In genomic region chr12:67630373-67631088, GRCh38 we compare ENCODE assay signal across 9 cellular contexts. TPM values are rescaled to one million over a fixed set of nuclear protein-coding genes. Genes with fewer than 3 reads are reported as not detected.
DNase-seq lines count a peak whose midpoint lies in the region; ATAC-seq and TF ChIP-seq lines count a peak whose summit lies in the region.
"Had no signal": no experiment of that assay in that cellular context is flagged by ENCODE, and none has a peak within 500 bp of the region (broad histone marks: within the 10 kb centered on the region; RNA-seq: fewer than 3 reads in every experiment).

No MANE protein-coding gene starts in this region.

- DNase-seq in GM12864 (ENCODE audit: low read depth) (peak; percentile 58), LHCN-M2 (ENCODE audit: low read depth) (peak; percentile 14), endothelial cell (ENCODE audit: low spot score) (peak; percentile 42), SK-N-DZ (ENCODE audit: low spot score) (no peak), SHP77 (lab: John Stamatoyannopoulos, UW) (no peak)
- peak; percentile 94 for DNase-seq in activated CD4-positive, alpha-beta T cell treated with anti-CD3 and anti-CD28 coated beads, Interleukin-2, amount 10 ng/mL, durations not matched to agents 7 days and 5 days
- peak; percentile 52 to 64 (median 54) for DNase-seq in stimulated activated CD4-positive, alpha-beta T cell treated with anti-CD3 and anti-CD28 coated beads, Interleukin-12 subunit alpha, Interleukin-12 subunit beta, amount 100 ng/mL, for 48 hours (ENCODE audit: low read depth in 2 of 3, low spot score in 1 of 3)
- DNase-seq: IMR-90 had no signal

- no peak overlapping the region for H3K4me3 ChIP-seq in GM12864 (ENCODE audit: low read depth, low read length)

- POLR2A ChIA-PET in activated CD4-positive, alpha-beta T cell treated with anti-CD3 and anti-CD28 coated beads, Interleukin-2, amount 10 ng/mL, durations not matched to agents 7 days and 5 days (lab: Charles Lee): interaction anchor here (0.9 kb wide), 1 partner anchor 36 kb away, joined by 3 read pairs; no protein-coding TSS in a partner anchor

- CTCF ChIA-PET in activated CD4-positive, alpha-beta T cell treated with anti-CD3 and anti-CD28 coated beads, Interleukin-2, amount 10 ng/mL, durations not matched to agents 7 days and 5 days (lab: Charles Lee): interaction anchor here (0.6 to 1.5 kb wide), 12 partner anchors 9 to 153 kb away, joined by 3 to 8 read pairs (median 4); partner anchors contain the start of gene DYRK2

- peaks cover 30% of the 10 kb centered on the region for H3K9me3 Mint-ChIP-seq in activated CD4-positive, alpha-beta T cell treated with anti-CD3 and anti-CD28 coated beads, Interleukin-2, amount 10 ng/mL, durations not matched to agents 7 days and 5 days
- H3K9me3 Mint-ChIP-seq in endothelial cell (ENCODE audit: unreplicated experiment): no peaks in the 10 kb centered on the region

- peak overlapping the region; percentile 94 for H3K27ac Mint-ChIP-seq in activated CD4-positive, alpha-beta T cell treated with anti-CD3 and anti-CD28 coated beads, Interleukin-2, amount 10 ng/mL, durations not matched to agents 7 days and 5 days
- peak overlapping the region; percentile 65 for H3K27ac Mint-ChIP-seq in endothelial cell (ENCODE audit: unreplicated experiment)

- ATAC-seq in GM21786 (IDR thresholded peaks at IDR 0.05; ENCODE audit: unreplicated experiment): peak; percentile 98

- H3K36me3 Mint-ChIP-seq in activated CD4-positive, alpha-beta T cell treated with anti-CD3 and anti-CD28 coated beads, Interleukin-2, amount 10 ng/mL, durations not matched to agents 7 days and 5 days (ENCODE audit: low read depth): peaks cover 39% of the 10 kb centered on the region
- no peaks in the 10 kb centered on the region for H3K36me3 Mint-ChIP-seq in endothelial cell (ENCODE audit: low read depth, unreplicated experiment)

- TF ChIP-seq CTCF in GM12864 (IDR thresholded peaks at IDR 0.05; ENCODE audit: low read depth, low read length, missing control alignments): no peak
- no peak for TF ChIP-seq CTCF in endothelial cell (IDR thresholded peaks at IDR 0.05; ENCODE audit: unreplicated experiment)

- peak overlapping the region; percentile 57 for H3K4me3 Mint-ChIP-seq in activated CD4-positive, alpha-beta T cell treated with anti-CD3 and anti-CD28 coated beads, Interleukin-2, amount 10 ng/mL, durations not matched to agents 7 days and 5 days
- no peak overlapping the region for H3K4me3 Mint-ChIP-seq in endothelial cell (ENCODE audit: unreplicated experiment)

- H3K27me3 Mint-ChIP-seq in activated CD4-positive, alpha-beta T cell treated with anti-CD3 and anti-CD28 coated beads, Interleukin-2, amount 10 ng/mL, durations not matched to agents 7 days and 5 days: peaks cover 8% of the 10 kb centered on the region
- peaks cover 2% of the 10 kb centered on the region for H3K27me3 Mint-ChIP-seq in endothelial cell (ENCODE audit: unreplicated experiment)

- peaks cover 65% of the 10 kb centered on the region for H3K4me1 Mint-ChIP-seq in activated CD4-positive, alpha-beta T cell treated with anti-CD3 and anti-CD28 coated beads, Interleukin-2, amount 10 ng/mL, durations not matched to agents 7 days and 5 days
- peaks cover 29% of the 10 kb centered on the region for H3K4me1 Mint-ChIP-seq in endothelial cell (ENCODE audit: unreplicated experiment)

RNA-seq across cellular contexts. Expression of gene DYRK2, which starts 18.0 kb away (rescaled TPM):
- total RNA-seq in LHCN-M2 (2014; rRNA removed): 13.9 TPM in 2 replicates
- polyA plus RNA-seq in LHCN-M2 (2012): 11.0 TPM
- total RNA-seq in activated CD4-positive, alpha-beta T cell treated with anti-CD3 and anti-CD28 coated beads, Interleukin-2, amount 10 ng/mL, durations not matched to agents 7 days and 5 days: 10 to 100 TPM; 66.4 to 69.8 TPM
- 50.2 TPM for total RNA-seq in endothelial cell (ENCODE audit: unreplicated experiment)
- 30.0 and 31.8 TPM in 2 replicates for polyA plus RNA-seq in SK-N-DZ (2014; cell fraction: cytosol; rRNA removed)
- 28.2 and 31.7 TPM in 2 replicates for polyA plus RNA-seq in SK-N-DZ (2014; cell fraction: nucleus; rRNA removed)

Comparison
In these comparisons a context has a peak if more than half of its experiments do, and no peak if none do; other contexts are left out.
1. DNase-seq: peak in GM12864 (single experiment), LHCN-M2 (single experiment), activated CD4-positive, alpha-beta T cell treated with anti-CD3 and anti-CD28 coated beads, Interleukin-2, amount 10 ng/mL, durations not matched to agents 7 days and 5 days (single experiment), endothelial cell (single experiment) and stimulated activated CD4-positive, alpha-beta T cell treated with anti-CD3 and anti-CD28 coated beads, Interleukin-12 subunit alpha, Interleukin-12 subunit beta, amount 100 ng/mL, for 48 hours (3 of 3); none in SK-N-DZ (single experiment) and SHP77 (0 of 2).